In the genomic region with DNA sequence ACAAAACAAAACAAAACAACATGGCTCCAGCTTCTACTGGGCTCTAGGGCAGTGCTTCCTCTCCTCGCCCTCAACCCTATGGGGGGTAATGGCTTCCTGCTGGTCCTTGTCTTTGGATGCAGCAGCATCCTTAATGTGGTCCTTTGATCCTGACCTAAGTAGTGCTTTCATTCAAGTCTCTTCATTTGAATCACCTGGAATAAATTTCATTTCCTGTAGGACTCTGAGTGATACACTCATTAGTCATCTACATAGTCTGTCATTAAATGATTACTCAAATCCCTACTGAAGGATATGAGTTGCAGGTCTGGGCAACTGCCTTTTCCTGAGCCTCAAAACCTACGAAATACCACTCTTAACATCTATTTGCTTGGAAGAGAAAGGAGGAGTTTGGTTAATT, we compare ENCODE assay signal across 15 cellular contexts. TPM values are rescaled to one million over a fixed set of nuclear protein-coding genes. Genes with fewer than 3 reads are reported as not detected.
DNase-seq lines count a peak whose midpoint lies in the region; ATAC-seq lines count a peak whose summit lies in the region.
"Had no signal": no experiment of that assay in that cellular context is flagged by ENCODE, and none has a peak within 500 bp of the region (broad histone marks: within the 10 kb centered on the region; RNA-seq: fewer than 3 reads in every experiment).

No MANE protein-coding gene starts in this region.

- peaks cover 16% of the 10 kb centered on the region for H3K36me3 Mint-ChIP-seq in activated naive CD8-positive, alpha-beta T cell treated with anti-CD3 and anti-CD28 coated beads, Interleukin-2, amount 10 ng/mL, durations not matched to agents 7 days and 5 days

- peak overlapping the region; percentile 36 for H3K4me3 Mint-ChIP-seq in activated naive CD8-positive, alpha-beta T cell treated with anti-CD3 and anti-CD28 coated beads, Interleukin-2, amount 10 ng/mL, durations not matched to agents 7 days and 5 days
- H3K4me3 Mint-ChIP-seq: H9 had no signal

- ATAC-seq in activated CD4-positive, CD25-positive, alpha-beta regulatory T cell treated with anti-CD3 and anti-CD28 coated beads, Interleukin-2, amount 50 U/mL, for 24 hours, result peak; percentile 52 to 69
- ATAC-seq in activated naive CD8-positive, alpha-beta T cell treated with anti-CD3 and anti-CD28 coated beads, Interleukin-2, amount 10 ng/mL, durations not matched to agents 7 days and 5 days (ENCODE audit: low read depth), result no peak
- ATAC-seq: heart left ventricle had no signal

- H3K27ac Mint-ChIP-seq in activated naive CD8-positive, alpha-beta T cell treated with anti-CD3 and anti-CD28 coated beads, Interleukin-2, amount 10 ng/mL, durations not matched to agents 7 days and 5 days, result peak overlapping the region; percentile 66
- H3K27ac Mint-ChIP-seq: IgD-negative memory B cell had no signal

- no peaks in the 10 kb centered on the region for H3K27me3 Mint-ChIP-seq in activated naive CD8-positive, alpha-beta T cell treated with anti-CD3 and anti-CD28 coated beads, Interleukin-2, amount 10 ng/mL, durations not matched to agents 7 days and 5 days
- H3K27me3 Mint-ChIP-seq: IgD-negative memory B cell had no signal

- H3K9me3 Mint-ChIP-seq in activated naive CD8-positive, alpha-beta T cell treated with anti-CD3 and anti-CD28 coated beads, Interleukin-2, amount 10 ng/mL, durations not matched to agents 7 days and 5 days, result no peaks in the 10 kb centered on the region
- H3K9me3 Mint-ChIP-seq: H9 had no signal

- H3K4me1 Mint-ChIP-seq in activated naive CD8-positive, alpha-beta T cell treated with anti-CD3 and anti-CD28 coated beads, Interleukin-2, amount 10 ng/mL, durations not matched to agents 7 days and 5 days, result peaks cover 71% of the 10 kb centered on the region

- DNase-seq in activated CD4-positive, CD25-positive, alpha-beta regulatory T cell treated with anti-CD3 and anti-CD28 coated beads, Interleukin-2, amount 50 U/mL, for 72 hours, result no peak
- DNase-seq in M059J (ENCODE audit: low read depth), result peak; percentile 79
- peak; percentile 29 for DNase-seq in activated naive CD8-positive, alpha-beta T cell treated with anti-CD3 and anti-CD28 coated beads, Interleukin-2, amount 10 ng/mL, durations not matched to agents 7 days and 5 days
- DNase-seq in renal cortical epithelial cell (ENCODE audit: low read depth), result peak; percentile 85
- DNase-seq in NCI-H748 treated with DMSO at 0.1 percent for 48 hours (lab: John Stamatoyannopoulos, UW), result no peak
- DNase-seq in CD1c-positive myeloid dendritic cell (ENCODE audit: extremely low spot score), result no peak
- DNase-seq in SKM-1 treated with dmso at 0.1 percent for 144 hours (lab: John Stamatoyannopoulos, UW; ENCODE audit: unreplicated experiment), result no peak
- DNase-seq: DMS153; effector CD8-positive, alpha-beta T cell; H9; heart left ventricle; NCI-H1436 treated with DMSO at 0.1 percent for 48 hours had no signal

- POLR2A ChIA-PET in activated naive CD8-positive, alpha-beta T cell treated with anti-CD3 and anti-CD28 coated beads, Interleukin-2, amount 10 ng/mL, durations not matched to agents 7 days and 5 days (lab: Charles Lee), result interaction anchor here (1.6 kb wide), 1 partner anchor 66 kb away, joined by 3 read pairs; no protein-coding TSS in a partner anchor

RNA-seq across cellular contexts. Expression of a gene that starts 54.5 kb away (rescaled TPM):
- total RNA-seq in M059J (2014; rRNA removed; shearing (Covaris generic)), result not detected in 2 replicates
- 100 to 1,000 TPM; 187 to 190 TPM for total RNA-seq in activated naive CD8-positive, alpha-beta T cell treated with anti-CD3 and anti-CD28 coated beads, Interleukin-2, amount 10 ng/mL, durations not matched to agents 7 days and 5 days
- not detected in 2 replicates for total RNA-seq in renal cortical epithelial cell
- total RNA-seq: ascending aorta had no signal

Comparison
In these comparisons a context has a peak if more than half of its experiments do, and no peak if none do; other contexts are left out.
1. DNase-seq: peak in M059J (single experiment), activated naive CD8-positive, alpha-beta T cell treated with anti-CD3 and anti-CD28 coated beads, Interleukin-2, amount 10 ng/mL, durations not matched to agents 7 days and 5 days (single experiment) and renal cortical epithelial cell (single experiment); none in activated CD4-positive, CD25-positive, alpha-beta regulatory T cell treated with anti-CD3 and anti-CD28 coated beads, Interleukin-2, amount 50 U/mL, for 72 hours (single experiment), NCI-H748 treated with DMSO at 0.1 percent for 48 hours (single experiment), CD1c-positive myeloid dendritic cell (single experiment) and SKM-1 treated with dmso at 0.1 percent for 144 hours (single experiment).
2. RNA of a gene that starts 54.5 kb away (total RNA-seq): 187 to 190 TPM in activated naive CD8-positive, alpha-beta T cell treated with anti-CD3 and anti-CD28 coated beads, Interleukin-2, amount 10 ng/mL, durations not matched to agents 7 days and 5 days; not detected in M059J and not detected in renal cortical epithelial cell; every median in the first group is over 100 times any median in the second.